ENCODE assay signal across 12 cellular contexts in the genomic region with DNA sequence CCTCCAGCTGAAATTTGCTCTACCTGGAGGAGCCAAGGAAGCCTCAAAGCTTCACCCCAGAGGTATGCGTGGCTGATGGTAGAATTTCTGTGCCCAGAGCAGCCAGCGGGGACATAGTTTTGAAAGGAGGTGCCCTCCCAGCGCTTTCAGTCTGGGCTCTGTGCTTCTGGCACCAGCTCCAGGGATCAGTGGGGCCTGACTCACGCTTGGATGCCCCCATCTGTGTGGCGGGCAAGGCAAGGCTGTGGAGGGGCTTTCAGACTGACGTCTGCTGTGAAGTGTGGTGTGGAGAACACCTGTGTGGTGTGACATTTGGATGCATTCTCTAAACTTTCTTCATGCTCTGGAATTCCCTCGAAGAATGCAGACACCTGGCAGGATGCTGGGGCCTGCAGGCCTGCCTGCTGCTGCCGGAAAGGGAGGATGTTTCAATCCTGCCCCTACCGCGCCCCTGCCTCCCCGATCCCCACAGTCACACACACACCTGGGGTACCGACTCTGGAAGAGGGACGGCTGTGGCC.
DNase-seq lines count a peak whose midpoint lies in the region; ATAC-seq and TF ChIP-seq lines count a peak whose summit lies in the region.
"Had no signal": no experiment of that assay in that cellular context is flagged by ENCODE, and none has a peak within 500 bp of the region (broad histone marks: within the 10 kb centered on the region; RNA-seq: fewer than 3 reads in every experiment).

No MANE protein-coding gene starts in this region.

- peaks cover 0 to 25% (median 23%) of the 10 kb centered on the region in 10 experiments; a peak in 15 of 20 replicates for H3K4me1 ChIP-seq in BLaER1 treated with 17β-estradiol and CSF1 and Interleukin-3, amounts not matched to agents 10 nM and 100 nM
- peaks cover 11% of the 10 kb centered on the region for H3K4me1 ChIP-seq in ovary (ENCODE audit: insufficient read depth)
- H3K4me1 ChIP-seq: body of pancreas, parathyroid adenoma had no signal

- H3K27me3 ChIP-seq in BLaER1 treated with 17β-estradiol and CSF1 and Interleukin-3, amounts not matched to agents 10 nM and 100 nM: no peaks in the 10 kb centered on the region
- no peaks in the 10 kb centered on the region for H3K27me3 ChIP-seq in ovary
- H3K27me3 ChIP-seq: body of pancreas had no signal

- peaks cover 0 to 31% (median 14%) of the 10 kb centered on the region in 11 experiments; a peak in 12 of 22 replicates for H4K20me1 ChIP-seq in BLaER1 treated with 17β-estradiol and CSF1 and Interleukin-3, amounts not matched to agents 10 nM and 100 nM

- intact Hi-C loops in ovary (cut with DNase I): no loop called here

- TF ChIP-seq POLR2A in ovary (IDR thresholded peaks at IDR 0.05): no peak

- peaks cover 0 to 48% (median 13%) of the 10 kb centered on the region in 11 experiments; a peak in 9 of 22 replicates for H3K36me3 ChIP-seq in BLaER1 treated with 17β-estradiol and CSF1 and Interleukin-3, amounts not matched to agents 10 nM and 100 nM
- no peaks in the 10 kb centered on the region for H3K36me3 ChIP-seq in ovary

- no peaks in the 10 kb centered on the region for H3K9me3 ChIP-seq in BLaER1 treated with 17β-estradiol and CSF1 and Interleukin-3, amounts not matched to agents 10 nM and 100 nM (replicated peaks in 1 of 11)
- no peaks in the 10 kb centered on the region for H3K9me3 ChIP-seq in ovary
- H3K9me3 ChIP-seq: body of pancreas had no signal

- no peak for ATAC-seq in HG03097 (IDR thresholded peaks at IDR 0.05; ENCODE audit: low FRiP score, unreplicated experiment)
- ATAC-seq in HG03025 (IDR thresholded peaks at IDR 0.05; ENCODE audit: low FRiP score, unreplicated experiment): no peak

- WGBS in ovary, 3 donors: 17 to 41% (median 29%) methylated on average over 13 of the region's 13 CpGs

- peak overlapping the region in 9 of 11 experiments; percentile 5 to 52 (median 38); a peak in 15 of 22 replicates for H3K4me2 ChIP-seq in BLaER1 treated with 17β-estradiol and CSF1 and Interleukin-3, amounts not matched to agents 10 nM and 100 nM

- TF ChIP-seq CTCF in coronary artery (IDR thresholded peaks at IDR 0.05) (no peak), ovary (IDR thresholded peaks at IDR 0.05) (no peak)

- no peak overlapping the region for H3K9ac ChIP-seq in BLaER1 treated with 17β-estradiol and CSF1 and Interleukin-3, amounts not matched to agents 10 nM and 100 nM
- H3K9ac ChIP-seq: parathyroid adenoma had no signal

- TF ChIP-seq EP300 in ovary (IDR thresholded peaks at IDR 0.05): no peak

- H3K4me3 ChIP-seq in BLaER1 treated with 17β-estradiol and CSF1 and Interleukin-3, amounts not matched to agents 10 nM and 100 nM: no peak overlapping the region
- H3K4me3 ChIP-seq in coronary artery: no peak overlapping the region
- H3K4me3 ChIP-seq in ovary: no peak overlapping the region
- H3K4me3 ChIP-seq: body of pancreas had no signal

- DNase-seq in NAMALWA (ENCODE audit: low spot score) (peak; percentile 85), coronary artery (ENCODE audit: low spot score) (no peak), ovary (no peak)
- no peak for DNase-seq in activated CD4-positive, CD25-positive, alpha-beta regulatory T cell (lab: John Stamatoyannopoulos, UW)
- DNase-seq in stimulated activated naive CD4-positive, alpha-beta T cell treated with Interleukin-2 at 50 U/mL for 16 hours (lab: John Stamatoyannopoulos, UW): no peak
- DNase-seq: activated CD4-positive, alpha-beta T cell treated with anti-CD3 and anti-CD28 coated beads for 4 hours; body of pancreas; hippocampal formation had no signal

- no peak overlapping the region for H3K27ac ChIP-seq in BLaER1 treated with 17β-estradiol and CSF1 and Interleukin-3, amounts not matched to agents 10 nM and 100 nM
- H3K27ac ChIP-seq in coronary artery: peak overlapping the region; percentile 71 to 93
- peak overlapping the region; percentile 38 to 45 for H3K27ac ChIP-seq in ovary
- H3K27ac ChIP-seq: body of pancreas, parathyroid adenoma had no signal

Comparison
In these comparisons a context has a peak if more than half of its experiments do, and no peak if none do; other contexts are left out.
1. H3K27ac ChIP-seq: peak in coronary artery (2 of 2) and ovary (2 of 2); none in BLaER1 treated with 17β-estradiol and CSF1 and Interleukin-3, amounts not matched to agents 10 nM and 100 nM (0 of 11).